Comparison of ENCODE assay signal across 17 cellular contexts in genomic region chr22:33706100-33706499, GRCh38.
"Had no signal": no experiment of that assay in that cellular context is flagged by ENCODE, and none has a peak within 500 bp of the region (broad histone marks: within the 10 kb centered on the region; RNA-seq: fewer than 3 reads in every experiment).

No MANE protein-coding gene starts in this region.

- H3K4me3 ChIP-seq: breast epithelium, gastroesophageal sphincter, testis, upper lobe of right lung had no signal

- H3K36me3 Mint-ChIP-seq: activated CD8-positive, alpha-beta memory T cell treated with anti-CD3 and anti-CD28 coated beads, Interleukin-2, amount 10 ng/mL, durations not matched to agents 7 days and 5 days; activated naive CD8-positive, alpha-beta T cell had no signal

- H3K27ac ChIP-seq: breast epithelium, gastroesophageal sphincter, testis, upper lobe of right lung had no signal

- H3K27ac Mint-ChIP-seq: activated CD8-positive, alpha-beta memory T cell treated with anti-CD3 and anti-CD28 coated beads, Interleukin-2, amount 10 ng/mL, durations not matched to agents 7 days and 5 days; activated naive CD8-positive, alpha-beta T cell; activated T-cell treated with anti-CD3 and anti-CD28 coated beads, Interleukin-2, amount 50 U/mL, for 24 hours; natural killer cell treated with Interleukin-12 subunit alpha and Interleukin-12 subunit beta and Interleukin-15 and Interleukin-18, amount 100 ng/mL, for 72 hours had no signal

- H3K27me3 Mint-ChIP-seq: activated CD8-positive, alpha-beta memory T cell treated with anti-CD3 and anti-CD28 coated beads, Interleukin-2, amount 10 ng/mL, durations not matched to agents 7 days and 5 days; activated naive CD8-positive, alpha-beta T cell; activated T-cell treated with anti-CD3 and anti-CD28 coated beads, Interleukin-2, amount 50 U/mL, for 24 hours; natural killer cell treated with Interleukin-12 subunit alpha and Interleukin-12 subunit beta and Interleukin-15 and Interleukin-18, amount 100 ng/mL, for 72 hours had no signal

- H3K4me1 Mint-ChIP-seq: activated CD8-positive, alpha-beta memory T cell treated with anti-CD3 and anti-CD28 coated beads, Interleukin-2, amount 10 ng/mL, durations not matched to agents 7 days and 5 days had no signal

- H3K36me3 ChIP-seq: breast epithelium, upper lobe of right lung had no signal

- DNase-seq: activated CD4-positive, alpha-beta T cell treated with anti-CD3 and anti-CD28 coated beads for 1 hour; activated CD4-positive, alpha-beta T cell treated with anti-CD3 and anti-CD28 coated beads, Interleukin-2, amount 50 U/mL, for 48 hours; activated CD8-positive, alpha-beta memory T cell treated with anti-CD3 and anti-CD28 coated beads, Interleukin-2, amount 10 ng/mL, durations not matched to agents 7 days and 5 days; activated effector memory CD4-positive, alpha-beta T cell treated with anti-CD3 and anti-CD28 coated beads, Interleukin-2, amount 50 U/mL, for 16 hours; activated T-cell treated with anti-CD3 and anti-CD28 coated beads, Interleukin-2, amount 50 U/mL, for 24 hours; left colon; stimulated activated CD4-positive, alpha-beta T cell treated with anti-CD3 and anti-CD28 coated beads, Interleukin-12 subunit alpha, Interleukin-12 subunit beta, amount 100 ng/mL, for 4 hours; stimulated activated CD8-positive, alpha-beta memory T cell treated with anti-CD3 and anti-CD28 coated beads, Interleukin-4, amount 100 ng/mL, for 48 hours; stimulated activated naive CD8-positive, alpha-beta T cell treated with anti-CD3 and anti-CD28 coated beads, Interleukin-15, Interleukin-2, amounts not matched to agents 100 U/mL and 50 U/mL, for 24 hours; SW 1271; testis; upper lobe of right lung had no signal

- H3K4me1 ChIP-seq: breast epithelium, gastroesophageal sphincter, testis, upper lobe of right lung had no signal

- H3K9me3 ChIP-seq: testis, upper lobe of right lung had no signal

- FAIRE-seq: endothelial cell of umbilical vein had no signal

- H3K27me3 ChIP-seq: breast epithelium, gastroesophageal sphincter, testis, upper lobe of right lung had no signal

- ATAC-seq: activated CD8-positive, alpha-beta memory T cell treated with anti-CD3 and anti-CD28 coated beads, Interleukin-2, amount 10 ng/mL, durations not matched to agents 7 days and 5 days; gastroesophageal sphincter; left colon; natural killer cell treated with Interleukin-12 subunit alpha and Interleukin-12 subunit beta and Interleukin-15 and Interleukin-18, amount 100 ng/mL, for 72 hours; stimulated activated naive CD8-positive, alpha-beta T cell treated with anti-CD3 and anti-CD28 coated beads, Interleukin-15, Interleukin-2, amounts not matched to agents 100 U/mL and 50 U/mL, for 24 hours; upper lobe of right lung had no signal

- H3K4me3 Mint-ChIP-seq: activated CD8-positive, alpha-beta memory T cell treated with anti-CD3 and anti-CD28 coated beads, Interleukin-2, amount 10 ng/mL, durations not matched to agents 7 days and 5 days; activated naive CD8-positive, alpha-beta T cell; activated T-cell treated with anti-CD3 and anti-CD28 coated beads, Interleukin-2, amount 50 U/mL, for 24 hours; natural killer cell treated with Interleukin-12 subunit alpha and Interleukin-12 subunit beta and Interleukin-15 and Interleukin-18, amount 100 ng/mL, for 72 hours had no signal
